Comparison of ENCODE assay signal across 19 cellular contexts in genomic region chr4:139219450-139220055, GRCh38. TPM values are rescaled to one million over a fixed set of nuclear protein-coding genes. Genes with fewer than 3 reads are reported as not detected.
DNase-seq lines count a peak whose midpoint lies in the region; ATAC-seq, FAIRE-seq and TF ChIP-seq lines count a peak whose summit lies in the region.
"Had no signal": no experiment of that assay in that cellular context is flagged by ENCODE, and none has a peak within 500 bp of the region (broad histone marks: within the 10 kb centered on the region; RNA-seq: fewer than 3 reads in every experiment).

No MANE protein-coding gene starts in this region.

- TF ChIP-seq POLR2A in K562 (conservative IDR thresholded peaks at IDR 0.05): no peak

- no peaks in the 10 kb centered on the region for H3K79me2 ChIP-seq in K562 (ENCODE audit: control insufficient read depth, insufficient read depth, low read length)

- POLR2A ChIA-PET in HEK293 (lab: Yijun Ruan, JAX) (no interaction called here), K562 (lab: Yijun Ruan, JAX) (interaction anchor here (1.1 kb wide), 1 partner anchor 82 kb away, joined by 3 read pairs; the partner anchor contains the start of gene NAA15)

- no peak overlapping the region for H3K4me3 ChIP-seq in HEK293 (ENCODE audit: low read depth, low read length)
- H3K4me3 ChIP-seq in K562: no peak overlapping the region

- no peak overlapping the region for H2AFZ ChIP-seq in K562 (ENCODE audit: low read depth, low read length)

- intact Hi-C loops in K562 (cut with micrococcal nuclease): loop anchor here (10.0 kb wide), 1 partner anchor 315 kb away; no protein-coding TSS in a partner anchor

- no peak for TF ChIP-seq EP300 in K562 (IDR thresholded peaks at IDR 0.05; ENCODE audit: low read length)

- H3K4me1 ChIP-seq in HEK293 (ENCODE audit: control insufficient read depth, insufficient read depth, low read length) (0 out of 2 replicates have a peak, but pooled peaks cover under 1% of the 10 kb centered on the region), K562 (replicated peaks in 1 of 2; ENCODE audit: control insufficient read depth in 2 of 2, insufficient read depth in 2 of 2, low read length in 2 of 2) (peaks cover 0 to 10% of the 10 kb centered on the region in 2 experiments; a peak in 2 of 5 replicates)
- H3K4me1 ChIP-seq: Caco-2 had no signal

- WGBS in K562 (ENCODE audit: insufficient coverage, low coverage, missing lambda C conversion rate): 27% methylated on average over 4 of the region's 4 CpGs

- H3K27me3 Mint-ChIP-seq in T-helper 1 cell treated with Interleukin-12 subunit alpha and Interleukin-12 subunit beta and Interleukin-4 antibody, amounts not matched to agents 30 μg/mL and 1 μg/mL, for 36 hours (ENCODE audit: low read depth): no peaks in the 10 kb centered on the region
- H3K27me3 Mint-ChIP-seq in stimulated activated naive B cell treated with anti-CD40 and anti-IgM and Interleukin-4, amounts not matched to agents 10 μg/mL and 1 μg/mL and 100 μg/mL, for 72 hours: no peaks in the 10 kb centered on the region
- H3K27me3 Mint-ChIP-seq: IgD-negative memory B cell had no signal

- no peak overlapping the region for H3K27ac ChIP-seq in HEK293 (ENCODE audit: extremely low read depth, low read depth, low read length)
- no peak overlapping the region for H3K27ac ChIP-seq in K562 (ENCODE audit: extremely low read depth, low read depth, low read length)
- H3K27ac ChIP-seq: 22Rv1 had no signal

- peak overlapping the region; percentile 57 for H3K27ac Mint-ChIP-seq in T-helper 1 cell treated with Interleukin-12 subunit alpha and Interleukin-12 subunit beta and Interleukin-4 antibody, amounts not matched to agents 30 μg/mL and 1 μg/mL, for 36 hours
- H3K27ac Mint-ChIP-seq in stimulated activated naive B cell treated with anti-CD40 and anti-IgM and Interleukin-4, amounts not matched to agents 10 μg/mL and 1 μg/mL and 100 μg/mL, for 72 hours: peak overlapping the region; percentile 52
- H3K27ac Mint-ChIP-seq: H9, IgD-negative memory B cell had no signal

- CTCF ChIA-PET in HEK293 (lab: Yijun Ruan, JAX) (interaction anchor here (0.6 to 1.5 kb wide), 3 partner anchors 8 to 312 kb away, joined by 3 to 9 read pairs (median 3); no protein-coding TSS in a partner anchor), K562 (lab: Yijun Ruan, JAX; ENCODE audit: low intra/inter-chr PET ratio) (no interaction called here)

- H3K4me3 Mint-ChIP-seq in T-helper 1 cell treated with Interleukin-12 subunit alpha and Interleukin-12 subunit beta and Interleukin-4 antibody, amounts not matched to agents 30 μg/mL and 1 μg/mL, for 36 hours: no peak overlapping the region
- no peak overlapping the region for H3K4me3 Mint-ChIP-seq in stimulated activated naive B cell treated with anti-CD40 and anti-IgM and Interleukin-4, amounts not matched to agents 10 μg/mL and 1 μg/mL and 100 μg/mL, for 72 hours
- H3K4me3 Mint-ChIP-seq: CD14-positive monocyte, H9, IgD-negative memory B cell had no signal

- H3K36me3 Mint-ChIP-seq in T-helper 1 cell treated with Interleukin-12 subunit alpha and Interleukin-12 subunit beta and Interleukin-4 antibody, amounts not matched to agents 30 μg/mL and 1 μg/mL, for 36 hours (ENCODE audit: low read depth): no peaks in the 10 kb centered on the region
- H3K36me3 Mint-ChIP-seq in stimulated activated naive B cell treated with anti-CD40 and anti-IgM and Interleukin-4, amounts not matched to agents 10 μg/mL and 1 μg/mL and 100 μg/mL, for 72 hours: no peaks in the 10 kb centered on the region
- H3K36me3 Mint-ChIP-seq: CD14-positive monocyte, IgD-negative memory B cell had no signal

- no peaks in the 10 kb centered on the region for H4K20me1 ChIP-seq in K562 (replicated peaks; ENCODE audit: control insufficient read depth, insufficient read depth, low read length)

- TF ChIP-seq RAD21 in K562 (CRISPR knock-in tag; conservative IDR thresholded peaks at IDR 0.05 in 1 of 2, IDR thresholded peaks at IDR 0.05 in 1 of 2): no peak

- no peak overlapping the region for H3K4me2 ChIP-seq in K562 (ENCODE audit: insufficient read depth, low read length)

- no TSS peak for BruUV-seq in K562 (replicated peaks; lab: Mats Ljungman, UMichigan)

- H3K9me3 ChIP-seq in HEK293 (ENCODE audit: control insufficient read depth, insufficient read depth, low read depth, low read length) (no peaks in the 10 kb centered on the region), K562 (replicated peaks; ENCODE audit: control insufficient read depth, insufficient read depth, low read depth, low read length) (no peaks in the 10 kb centered on the region)
- H3K9me3 ChIP-seq: Caco-2 had no signal

- TF ChIP-seq CTCF in HEK293 (tag by site-specific recombination; IDR thresholded peaks at IDR 0.05): no peak
- no peak for TF ChIP-seq CTCF in K562 (IDR thresholded peaks at IDR 0.05 in 2 of 3, conservative IDR thresholded peaks at IDR 0.05 in 1 of 3; ENCODE audit: insufficient read depth in 2 of 3, low read depth in 1 of 3, low read length in 3 of 3)

- no peak for DNase-seq in T-helper 1 cell
- no peak for DNase-seq in K562 (ENCODE audit: extremely low read depth in 1 of 4, low spot score in 3 of 4)
- DNase-seq in stimulated activated naive B cell treated with anti-CD40 and anti-IgM and Interleukin-4, amounts not matched to agents 10 μg/mL and 1 μg/mL and 100 μg/mL, for 72 hours: no peak
- no peak for DNase-seq in GM19238 (ENCODE audit: insufficient read length, low spot score)
- DNase-seq: AML-193; Caco-2; CD8-positive, alpha-beta memory T cell; DMS53; GF-D8; GOT3; H9 had no signal

- ATAC-seq in K562 (no peak), HG02981 (IDR thresholded peaks at IDR 0.05; ENCODE audit: unreplicated experiment) (no peak), GM18907 (IDR thresholded peaks at IDR 0.05; ENCODE audit: unreplicated experiment) (no peak)
- ATAC-seq in stimulated activated naive B cell treated with anti-CD40 and anti-IgM and Interleukin-4, amounts not matched to agents 10 μg/mL and 1 μg/mL and 100 μg/mL, for 72 hours (replicated peaks): no peak

- H3K9ac ChIP-seq in K562 (ENCODE audit: insufficient read depth in 1 of 2, low read depth in 2 of 2, low read length in 2 of 2): no peak overlapping the region

- H3K4me1 Mint-ChIP-seq in T-helper 1 cell treated with Interleukin-12 subunit alpha and Interleukin-12 subunit beta and Interleukin-4 antibody, amounts not matched to agents 30 μg/mL and 1 μg/mL, for 36 hours (ENCODE audit: low read depth): peaks cover 10% of the 10 kb centered on the region
- peaks cover 13 to 18% of the 10 kb centered on the region in 2 donors for H3K4me1 Mint-ChIP-seq in stimulated activated naive B cell treated with anti-CD40 and anti-IgM and Interleukin-4, amounts not matched to agents 10 μg/mL and 1 μg/mL and 100 μg/mL, for 72 hours
- H3K4me1 Mint-ChIP-seq: H9 had no signal

- H3K36me3 ChIP-seq in HEK293 (ENCODE audit: control insufficient read depth in 2 of 2, insufficient read depth in 1 of 2, low read length in 2 of 2) (no peaks in the 10 kb centered on the region), K562 (ENCODE audit: control insufficient read depth, insufficient read depth, low read length) (no peaks in the 10 kb centered on the region)

- H3K9me1 ChIP-seq in K562 (ENCODE audit: control insufficient read depth, insufficient read depth, low read length): no peaks in the 10 kb centered on the region

- H3K9me3 Mint-ChIP-seq in T-helper 1 cell treated with Interleukin-12 subunit alpha and Interleukin-12 subunit beta and Interleukin-4 antibody, amounts not matched to agents 30 μg/mL and 1 μg/mL, for 36 hours: no peaks in the 10 kb centered on the region
- H3K9me3 Mint-ChIP-seq in stimulated activated naive B cell treated with anti-CD40 and anti-IgM and Interleukin-4, amounts not matched to agents 10 μg/mL and 1 μg/mL and 100 μg/mL, for 72 hours: peaks cover 0 to 2% of the 10 kb centered on the region in 2 donors
- H3K9me3 Mint-ChIP-seq: CD8-positive, alpha-beta memory T cell; H9; IgD-negative memory B cell had no signal

- in situ Hi-C loops in K562 (cut with MboI): no loop called here

- no peaks in the 10 kb centered on the region for H3K27me3 ChIP-seq in K562 (ENCODE audit: control insufficient read depth in 2 of 2, insufficient read depth in 2 of 2, low read length in 2 of 2)

- no peak for FAIRE-seq in K562 (lab: Jason Lieb, UNC)
- FAIRE-seq: GM18507 had no signal

TF ChIP-seq in K562, 482 proteins besides CTCF, POLR2A, EP300 and RAD21 (continues in another document):
- TF ChIP-seq NFIC (IDR thresholded peaks at IDR 0.05) (peak; percentile 82), IRF1 (CRISPR knock-in tag; IDR thresholded peaks at IDR 0.05; ENCODE audit: borderline replicate concordance) (no peak)

RNA-seq across cellular contexts. Expression of gene ELF2, which starts 42.5 kb away (rescaled TPM):
- total RNA-seq in K562 (2011; cell fraction: chromatin; rRNA removed; ENCODE audit: low replicate concordance): 57.5 and 146 TPM in 2 replicates
- total RNA-seq in K562 (2011; cell fraction: nucleolus; rRNA removed): 30.2 and 35.3 TPM in 2 replicates
- total RNA-seq in K562 (2011; cell fraction: nucleoplasm; rRNA removed): 66.7 and 117 TPM in 2 replicates
- total RNA-seq in K562 (2014; rRNA removed) (29.7 TPM in 2 replicates), K562 (2014; rRNA removed; fragmentation: Illumina TruSeq; extraction: Trizol) (58.7 and 71.2 TPM in 2 replicates), K562 (2015; rRNA removed; fragmentation: Illumina TruSeq; extraction: Trizol) (47.5 and 51.3 TPM in 2 replicates), K562 (2021) (43.4 and 43.5 TPM in 2 replicates)
- polyA plus RNA-seq in K562 (2011; rRNA removed) (48.7 and 54.3 TPM in 2 replicates), K562 (2014; fragmentation: Illumina TruSeq; extraction: Trizol) (37.9 and 41.6 TPM in 2 replicates), K562 (2014; fragmentation: Nextera tagmentation; extraction: Ambion mirVana) (10 to 100 TPM in 1 of 2 experiments, 1 to 10 TPM in 1; 9.4 to 18.0 TPM), K562 (2014; rRNA removed) (29.1 and 30.3 TPM in 2 replicates)
- 22.0 and 25.1 TPM in 2 replicates for polyA plus RNA-seq in K562 (2011; cell fraction: cytosol; rRNA removed)
- 34.1 and 37.9 TPM in 2 replicates for polyA plus RNA-seq in K562 (2011; cell fraction: nucleus; rRNA removed)
- polyA plus RNA-seq in K562 (2012): 25.8 and 27.5 TPM in 2 replicates
- 80.9 and 88.5 TPM in 2 replicates for polyA minus RNA-seq in K562 (2011; rRNA and poly(A)+ RNA removed)
- 32.9 and 33.7 TPM in 2 replicates for polyA minus RNA-seq in K562 (2011; cell fraction: cytosol; rRNA and poly(A)+ RNA removed)
- 28.0 and 46.7 TPM in 2 replicates for polyA minus RNA-seq in K562 (2011; cell fraction: nucleus; rRNA and poly(A)+ RNA removed)
